In genomic region chr16:77782694-77783093, GRCh38 we compare ENCODE assay signal across 11 cellular contexts. TPM values are rescaled to one million over a fixed set of nuclear protein-coding genes. Genes with fewer than 3 reads are reported as not detected.
DNase-seq lines count a peak whose midpoint lies in the region; ATAC-seq and TF ChIP-seq lines count a peak whose summit lies in the region.
"Had no signal": no experiment of that assay in that cellular context is flagged by ENCODE, and none has a peak within 500 bp of the region (broad histone marks: within the 10 kb centered on the region; RNA-seq: fewer than 3 reads in every experiment).

No MANE protein-coding gene starts in this region.

- no peaks in the 10 kb centered on the region for H4K20me1 ChIP-seq in GM23248 (ENCODE audit: insufficient read depth)

- POLR2A ChIA-PET in Panc1 (lab: Charles Lee) = no interaction called here
- POLR2A ChIA-PET in activated CD4-positive, alpha-beta memory T cell treated with anti-CD3 and anti-CD28 coated beads, Interleukin-2, amount 10 ng/mL, durations not matched to agents 7 days and 5 days (lab: Charles Lee) = no interaction called here

- H3K4me3 Mint-ChIP-seq in activated CD4-positive, alpha-beta memory T cell treated with anti-CD3 and anti-CD28 coated beads, Interleukin-2, amount 10 ng/mL, durations not matched to agents 7 days and 5 days = no peak overlapping the region
- H3K4me3 Mint-ChIP-seq: activated naive CD4-positive, alpha-beta T cell treated with anti-CD3 and anti-CD28 coated beads, Interleukin-2, amount 50 U/mL, for 24 hours had no signal

- H3K4me1 Mint-ChIP-seq in activated CD4-positive, alpha-beta memory T cell treated with anti-CD3 and anti-CD28 coated beads, Interleukin-2, amount 10 ng/mL, durations not matched to agents 7 days and 5 days = no peaks in the 10 kb centered on the region
- H3K4me1 Mint-ChIP-seq: activated naive CD4-positive, alpha-beta T cell treated with anti-CD3 and anti-CD28 coated beads, Interleukin-2, amount 50 U/mL, for 24 hours had no signal

- peak; percentile 19; the same call in 1 of the 2 replicates for TF ChIP-seq CTCF in Panc1 (IDR thresholded peaks at IDR 0.05)
- peak; percentile 49 for TF ChIP-seq CTCF in foreskin keratinocyte (conservative IDR thresholded peaks at IDR 0.05)

- H3K9me3 Mint-ChIP-seq in activated CD4-positive, alpha-beta memory T cell treated with anti-CD3 and anti-CD28 coated beads, Interleukin-2, amount 10 ng/mL, durations not matched to agents 7 days and 5 days = no peaks in the 10 kb centered on the region
- H3K9me3 Mint-ChIP-seq: activated naive CD4-positive, alpha-beta T cell treated with anti-CD3 and anti-CD28 coated beads, Interleukin-2, amount 50 U/mL, for 24 hours had no signal

- no TSS peak for BruUV-seq in Panc1 (replicated peaks; lab: Mats Ljungman, UMichigan)

- no peak for ATAC-seq in Panc1
- no peak for ATAC-seq in foreskin keratinocyte

- WGBS in GM23248 (ENCODE audit: low coverage in 1 of 2, low lambda C conversion rate in 2 of 2, missing lambda C conversion rate in 2 of 2), 2 experiments = 19 to 23% methylated on average over 2 of the region's 2 CpGs

- intact Hi-C loops in Panc1 (cut with micrococcal nuclease; ENCODE audit: unreplicated experiment) (no loop called here), head of caudate nucleus (cut with DNase I) (no loop called here)

- H3K79me2 ChIP-seq in GM23248 (ENCODE audit: insufficient read depth) = no peaks in the 10 kb centered on the region

- CTCF ChIA-PET in Panc1 (lab: Charles Lee) = no interaction called here
- CTCF ChIA-PET in activated CD4-positive, alpha-beta memory T cell treated with anti-CD3 and anti-CD28 coated beads, Interleukin-2, amount 10 ng/mL, durations not matched to agents 7 days and 5 days (lab: Charles Lee) = no interaction called here

- H3K9ac ChIP-seq in GM23248 = no peak overlapping the region

- no peaks in the 10 kb centered on the region for H3K36me3 Mint-ChIP-seq in activated CD4-positive, alpha-beta memory T cell treated with anti-CD3 and anti-CD28 coated beads, Interleukin-2, amount 10 ng/mL, durations not matched to agents 7 days and 5 days (ENCODE audit: low read depth)
- H3K36me3 Mint-ChIP-seq: activated naive CD4-positive, alpha-beta T cell treated with anti-CD3 and anti-CD28 coated beads, Interleukin-2, amount 50 U/mL, for 24 hours had no signal

- H3K27ac ChIP-seq in GM23248 = no peak overlapping the region
- H3K27ac ChIP-seq in Panc1 (ENCODE audit: low read length) = no peak overlapping the region
- no peak overlapping the region for H3K27ac ChIP-seq in foreskin keratinocyte
- H3K27ac ChIP-seq: esophagus muscularis mucosa had no signal

- no peak overlapping the region for H3K27ac Mint-ChIP-seq in activated CD4-positive, alpha-beta memory T cell treated with anti-CD3 and anti-CD28 coated beads, Interleukin-2, amount 10 ng/mL, durations not matched to agents 7 days and 5 days
- H3K27ac Mint-ChIP-seq: activated naive CD4-positive, alpha-beta T cell treated with anti-CD3 and anti-CD28 coated beads, Interleukin-2, amount 50 U/mL, for 24 hours had no signal

- in situ Hi-C loops in GM23248 (cut with MboI) (no loop called here), Panc1 (cut with HindIII; ENCODE audit: low pct_unique_long_range_greater_than_20kb, low sequenced_read_pairs) (no loop called here)

- H3K27me3 Mint-ChIP-seq in activated CD4-positive, alpha-beta memory T cell treated with anti-CD3 and anti-CD28 coated beads, Interleukin-2, amount 10 ng/mL, durations not matched to agents 7 days and 5 days = peaks cover 23% of the 10 kb centered on the region

- H3K4me2 ChIP-seq in GM23248 (ENCODE audit: unreplicated experiment) = no peak overlapping the region

- no peaks in the 10 kb centered on the region for H3K27me3 ChIP-seq in GM23248 (replicated peaks; ENCODE audit: insufficient read depth)
- H3K27me3 ChIP-seq in Panc1 (ENCODE audit: control insufficient read depth, insufficient read depth, low read length) = peaks cover 2% of the 10 kb centered on the region
- peaks cover 16% of the 10 kb centered on the region for H3K27me3 ChIP-seq in foreskin keratinocyte

- no peak overlapping the region for H3K4me3 ChIP-seq in GM23248
- no peak overlapping the region for H3K4me3 ChIP-seq in Panc1 (ENCODE audit: low read depth in 2 of 2, low read length in 2 of 2)
- H3K4me3 ChIP-seq: esophagus muscularis mucosa had no signal

- H2AFZ ChIP-seq in GM23248 = no peak overlapping the region

- DNase-seq in AG08396 (ENCODE audit: low spot score) (peak; percentile 28), GM23248 (peak; percentile 32), Panc1 (ENCODE audit: low read depth, low spot score) (no peak), foreskin keratinocyte (no peak), cerebellum (ENCODE audit: low spot score) (no peak), head of caudate nucleus (no peak), NCI-H1105 treated with DMSO at 0.1 percent for 48 hours (lab: John Stamatoyannopoulos, UW) (no peak)
- DNase-seq in activated CD4-positive, alpha-beta memory T cell treated with anti-CD3 and anti-CD28 coated beads, Interleukin-2, amount 10 ng/mL, durations not matched to agents 7 days and 5 days = no peak
- DNase-seq: EL had no signal

- H3K36me3 ChIP-seq in GM23248 (ENCODE audit: low read depth) (no peaks in the 10 kb centered on the region), Panc1 (ENCODE audit: control insufficient read depth, insufficient read depth, low read length) (no peaks in the 10 kb centered on the region)
- H3K36me3 ChIP-seq: esophagus muscularis mucosa had no signal

- H3F3A ChIP-seq in GM23248 (ENCODE audit: insufficient read depth) = peaks cover 13% of the 10 kb centered on the region

- H3K9me3 ChIP-seq in GM23248 (ENCODE audit: low read depth) (no peaks in the 10 kb centered on the region), Panc1 (ENCODE audit: control insufficient read depth, insufficient read depth, low read depth, low read length) (no peaks in the 10 kb centered on the region)
- H3K9me3 ChIP-seq: esophagus muscularis mucosa had no signal

- peaks cover 11% of the 10 kb centered on the region; the same call in 1 of the 2 replicates for H3K4me1 ChIP-seq in GM23248 (ENCODE audit: insufficient read depth)
- H3K4me1 ChIP-seq in Panc1 (ENCODE audit: control insufficient read depth, insufficient read depth, low read length) = no peaks in the 10 kb centered on the region
- H3K4me1 ChIP-seq in foreskin keratinocyte = no peaks in the 10 kb centered on the region
- H3K4me1 ChIP-seq: esophagus muscularis mucosa had no signal

- H3K9me2 ChIP-seq in GM23248 (ENCODE audit: insufficient read depth) = no peaks in the 10 kb centered on the region

RNA-seq across cellular contexts. Expression of gene VAT1L, which starts 5.7 kb away (rescaled TPM):
- 6.2 and 7.1 TPM in 2 replicates for total RNA-seq in GM23248 (2014; rRNA removed; shearing (Covaris generic))
- polyA plus RNA-seq in GM23248 (2016; fragmentation: Nextera tagmentation; extraction: Ambion mirVana) (6.2 and 6.4 TPM in 2 replicates), foreskin keratinocyte (not detected in 2 replicates)
- total RNA-seq in Panc1 (2021; ENCODE audit: unreplicated experiment) (not detected), foreskin keratinocyte (not detected in 2 replicates), cerebellum (19.3 TPM)
- polyA plus RNA-seq in Panc1 (2012; ENCODE audit: insufficient read length) = not detected
- under 1 TPM in 1 of 2 experiments, not detected in 1; 0.05 TPM for total RNA-seq in activated CD4-positive, alpha-beta memory T cell treated with anti-CD3 and anti-CD28 coated beads, Interleukin-2, amount 10 ng/mL, durations not matched to agents 7 days and 5 days

Comparison
In these comparisons a context has a peak if more than half of its experiments do, and no peak if none do; other contexts are left out.
1. DNase-seq: peak in AG08396 (single experiment) and GM23248 (single experiment); none in Panc1 (single experiment), foreskin keratinocyte (0 of 2), cerebellum (single experiment), head of caudate nucleus (0 of 42), NCI-H1105 treated with DMSO at 0.1 percent for 48 hours (single experiment) and activated CD4-positive, alpha-beta memory T cell treated with anti-CD3 and anti-CD28 coated beads, Interleukin-2, amount 10 ng/mL, durations not matched to agents 7 days and 5 days (single experiment).